In the genomic region with DNA sequence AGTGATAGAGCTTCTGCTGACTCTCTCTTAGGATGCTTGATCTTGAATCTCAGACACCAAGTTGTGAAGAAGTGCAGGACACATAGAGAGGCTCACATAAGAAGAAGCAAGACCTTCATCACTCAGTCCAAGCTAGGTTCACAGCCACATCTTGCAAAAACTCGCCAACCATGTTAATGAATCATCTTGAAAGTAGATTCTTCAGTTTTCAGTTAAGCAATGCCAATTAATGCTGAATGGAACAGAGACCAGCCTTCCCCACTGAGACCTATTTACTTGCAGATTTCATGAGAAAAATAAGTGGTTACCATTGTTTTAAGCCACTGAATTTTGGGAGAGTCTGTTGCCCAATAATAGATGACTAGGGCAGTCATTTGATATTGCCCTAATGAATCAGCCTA, we compare ENCODE assay signal across 31 cellular contexts.
DNase-seq lines count a peak whose midpoint lies in the region; ATAC-seq, FAIRE-seq and TF ChIP-seq lines count a peak whose summit lies in the region.
"Had no signal": no experiment of that assay in that cellular context is flagged by ENCODE, and none has a peak within 500 bp of the region (broad histone marks: within the 10 kb centered on the region; RNA-seq: fewer than 3 reads in every experiment).

No MANE protein-coding gene starts in this region.

- DNase-seq in amniotic epithelial cell (ENCODE audit: low read depth) (peak; percentile 35), iris pigment epithelial cell (ENCODE audit: low read depth) (peak; percentile 5), MG63 (no peak), D721Med (ENCODE audit: insufficient read length, low spot score) (no peak), NCI-H2196 (lab: John Stamatoyannopoulos, UW; ENCODE audit: unreplicated experiment) (no peak)
- DNase-seq: activated CD8-positive, alpha-beta T cell treated with anti-CD3 and anti-CD28 coated beads for 36 hours; activated effector memory CD4-positive, alpha-beta T cell treated with Interleukin-2 at 50 U/mL for 16 hours; activated naive CD8-positive, alpha-beta T cell treated with anti-CD3 and anti-CD28 coated beads, Interleukin-2, amount 10 ng/mL, durations not matched to agents 7 days and 5 days; activated T-cell treated with anti-CD3 and anti-CD28 coated beads for 4 hours; dermis blood vessel endothelial cell; DMS53; HCEC 1CT; head of caudate nucleus; KBM-7; kidney glomerular epithelial cell; lower lobe of right lung; NCI-H1436; NCI-H2081 treated with DMSO at 0.1 percent for 48 hours; NCI-H446; NCI-H82; right cardiac atrium; SK-N-SH; spleen; substantia nigra; T-helper 17 cell; upper lobe of left lung had no signal

- no peaks in the 10 kb centered on the region for H3K36me3 Mint-ChIP-seq in stimulated activated memory B cell treated with anti-CD40 and anti-IgM and Interleukin-4, amounts not matched to agents 10 μg/mL and 1 μg/mL and 100 μg/mL, for 72 hours
- H3K36me3 Mint-ChIP-seq: activated naive CD8-positive, alpha-beta T cell treated with anti-CD3 and anti-CD28 coated beads, Interleukin-2, amount 10 ng/mL, durations not matched to agents 7 days and 5 days had no signal

- peaks cover 3% of the 10 kb centered on the region for H3K9me3 ChIP-seq in MG63
- H3K9me3 ChIP-seq: lower lobe of right lung, SK-N-SH, spleen, upper lobe of left lung had no signal

- FAIRE-seq in D721Med (lab: Jason Lieb, UNC), result no peak
- FAIRE-seq: GM18507 had no signal

- no peak for TF ChIP-seq CTCF in D721Med (IDR thresholded peaks at IDR 0.05; ENCODE audit: insufficient read depth, missing control alignments)

- no peaks in the 10 kb centered on the region for H3K27me3 ChIP-seq in MG63
- H3K27me3 ChIP-seq: spleen, upper lobe of left lung had no signal

- peak; percentile 45 for ATAC-seq in GM18858 (IDR thresholded peaks at IDR 0.05; ENCODE audit: unreplicated experiment)
- peak; percentile 61 for ATAC-seq in HG03460 (IDR thresholded peaks at IDR 0.05; ENCODE audit: unreplicated experiment)
- ATAC-seq in stimulated activated memory B cell treated with anti-CD40 and anti-IgM and Interleukin-4, amounts not matched to agents 10 μg/mL and 1 μg/mL and 100 μg/mL, for 72 hours, result no peak
- ATAC-seq: activated CD8-positive, alpha-beta T cell treated with anti-CD3 and anti-CD28 coated beads for 36 hours; lower lobe of right lung; right cardiac atrium; T-helper 17 cell had no signal

- no peak overlapping the region for H3K4me3 Mint-ChIP-seq in stimulated activated memory B cell treated with anti-CD40 and anti-IgM and Interleukin-4, amounts not matched to agents 10 μg/mL and 1 μg/mL and 100 μg/mL, for 72 hours
- H3K4me3 Mint-ChIP-seq: activated CD8-positive, alpha-beta T cell treated with anti-CD3 and anti-CD28 coated beads for 36 hours; activated naive CD8-positive, alpha-beta T cell treated with anti-CD3 and anti-CD28 coated beads, Interleukin-2, amount 10 ng/mL, durations not matched to agents 7 days and 5 days; nephron; T-helper 17 cell had no signal

- H3K9me3 Mint-ChIP-seq in stimulated activated memory B cell treated with anti-CD40 and anti-IgM and Interleukin-4, amounts not matched to agents 10 μg/mL and 1 μg/mL and 100 μg/mL, for 72 hours, result no peaks in the 10 kb centered on the region
- H3K9me3 Mint-ChIP-seq: activated CD8-positive, alpha-beta T cell treated with anti-CD3 and anti-CD28 coated beads for 36 hours; activated naive CD8-positive, alpha-beta T cell treated with anti-CD3 and anti-CD28 coated beads, Interleukin-2, amount 10 ng/mL, durations not matched to agents 7 days and 5 days; nephron had no signal

- no peaks in the 10 kb centered on the region for H3K36me3 ChIP-seq in MG63
- H3K36me3 ChIP-seq: lower lobe of right lung, spleen, upper lobe of left lung had no signal

- no peak overlapping the region for H3K4me3 ChIP-seq in MG63
- H3K4me3 ChIP-seq: lower lobe of right lung, spleen, upper lobe of left lung had no signal

- no peaks in the 10 kb centered on the region for H3K27me3 Mint-ChIP-seq in stimulated activated memory B cell treated with anti-CD40 and anti-IgM and Interleukin-4, amounts not matched to agents 10 μg/mL and 1 μg/mL and 100 μg/mL, for 72 hours
- H3K27me3 Mint-ChIP-seq: activated CD8-positive, alpha-beta T cell treated with anti-CD3 and anti-CD28 coated beads for 36 hours; activated naive CD8-positive, alpha-beta T cell treated with anti-CD3 and anti-CD28 coated beads, Interleukin-2, amount 10 ng/mL, durations not matched to agents 7 days and 5 days; T-helper 17 cell had no signal

- no peaks in the 10 kb centered on the region for H3K4me1 Mint-ChIP-seq in stimulated activated memory B cell treated with anti-CD40 and anti-IgM and Interleukin-4, amounts not matched to agents 10 μg/mL and 1 μg/mL and 100 μg/mL, for 72 hours
- H3K4me1 Mint-ChIP-seq: activated naive CD8-positive, alpha-beta T cell treated with anti-CD3 and anti-CD28 coated beads, Interleukin-2, amount 10 ng/mL, durations not matched to agents 7 days and 5 days; T-helper 17 cell had no signal

- no peak overlapping the region for H3K27ac Mint-ChIP-seq in stimulated activated memory B cell treated with anti-CD40 and anti-IgM and Interleukin-4, amounts not matched to agents 10 μg/mL and 1 μg/mL and 100 μg/mL, for 72 hours
- H3K27ac Mint-ChIP-seq: activated CD8-positive, alpha-beta T cell treated with anti-CD3 and anti-CD28 coated beads for 36 hours; activated naive CD8-positive, alpha-beta T cell treated with anti-CD3 and anti-CD28 coated beads, Interleukin-2, amount 10 ng/mL, durations not matched to agents 7 days and 5 days; T-helper 17 cell had no signal

Comparison
In these comparisons a context has a peak if more than half of its experiments do, and no peak if none do; other contexts are left out.
1. DNase-seq: peak in amniotic epithelial cell (single experiment) and iris pigment epithelial cell (single experiment); none in MG63 (single experiment), D721Med (single experiment) and NCI-H2196 (single experiment).